In genomic region chr10:32413513-32413912, GRCh38 we compare ENCODE assay signal across 9 cellular contexts. TPM values are rescaled to one million over a fixed set of nuclear protein-coding genes. Genes with fewer than 3 reads are reported as not detected.
A peak's percentile ranks its signal among the peaks of the same experiment; 100 is the strongest.
DNase-seq lines count a peak whose midpoint lies in the region; ATAC-seq, FAIRE-seq and TF ChIP-seq lines count a peak whose summit lies in the region.
"Had no signal": no experiment of that assay in that cellular context is flagged by ENCODE, and none has a peak within 500 bp of the region (broad histone marks: within the 10 kb centered on the region; RNA-seq: fewer than 3 reads in every experiment).

No MANE protein-coding gene starts in this region.

- intact Hi-C loops in endothelial cell of umbilical vein (cut with micrococcal nuclease) (loop anchor here (5.0 kb wide), 1 partner anchor 36 kb away; no protein-coding TSS in a partner anchor), Right ventricle myocardium inferior (cut with DNase I) (no loop called here)

- BruUV-seq in endothelial cell of umbilical vein (replicated peaks; lab: Mats Ljungman, UMichigan): no TSS peak

- H3K4me2 ChIP-seq in endothelial cell of umbilical vein (ENCODE audit: insufficient read depth, low read length): no peak overlapping the region

- no peaks in the 10 kb centered on the region for H3K79me2 ChIP-seq in endothelial cell of umbilical vein (ENCODE audit: control insufficient read depth, insufficient read depth, low read length)

- H3K27me3 ChIP-seq in endothelial cell of umbilical vein (ENCODE audit: control insufficient read depth in 2 of 2, insufficient read depth in 2 of 2, low read length in 2 of 2): peaks cover 0 to 2% of the 10 kb centered on the region in 2 experiments
- H3K27me3 ChIP-seq: heart left ventricle had no signal

- no peak overlapping the region for H3K4me3 ChIP-seq in endothelial cell of umbilical vein (replicated peaks in 1 of 3; ENCODE audit: insufficient read depth in 1 of 3, low read depth in 1 of 3, low read length in 3 of 3)
- H3K4me3 ChIP-seq: heart left ventricle had no signal

- dilution Hi-C loops in endothelial cell of umbilical vein (cut with MboI; ENCODE audit: extremely low pct_ligation_motif_present, low sequenced_read_pairs): no loop called here

- POLR2A ChIA-PET in endothelial cell of umbilical vein (lab: Charles Lee): no interaction called here

- FAIRE-seq in endothelial cell of umbilical vein (lab: Jason Lieb, UNC): peak; percentile 72

- H3K36me3 ChIP-seq in endothelial cell of umbilical vein (ENCODE audit: control insufficient read depth in 2 of 2, extremely low read depth in 1 of 2, insufficient read depth in 2 of 2, low read length in 2 of 2): no peaks in the 10 kb centered on the region
- H3K36me3 ChIP-seq: heart left ventricle had no signal

- no peak for TF ChIP-seq CTCF in endothelial cell of umbilical vein (IDR thresholded peaks at IDR 0.05; ENCODE audit: extremely low read depth in 1 of 2, insufficient read depth in 1 of 2, low read depth in 1 of 2, low read length in 2 of 2)

- CTCF ChIA-PET in endothelial cell of umbilical vein (lab: Charles Lee): no interaction called here

- peak; percentile 79 for DNase-seq in EL
- DNase-seq in T-helper 22 cell (ENCODE audit: low read depth): peak; percentile 10
- peak; percentile 49 for DNase-seq in endothelial cell of umbilical vein (ENCODE audit: low read depth, low spot score)
- peak; percentile 69 for DNase-seq in stimulated activated CD4-positive, alpha-beta T cell treated with anti-CD3 and anti-CD28 coated beads, Interleukin-15, amount 100 ng/mL, for 24 hours
- DNase-seq in Right ventricle myocardium inferior (ENCODE audit: missing footprints): no peak
- DNase-seq in 8988T: no peak
- DNase-seq: heart left ventricle had no signal

- no peak for ATAC-seq in Right ventricle myocardium inferior
- ATAC-seq in HG03097 (IDR thresholded peaks at IDR 0.05; ENCODE audit: low FRiP score, unreplicated experiment): no peak
- no peak for ATAC-seq in HG02938 (IDR thresholded peaks at IDR 0.05; ENCODE audit: unreplicated experiment)

- no peak for TF ChIP-seq POLR2A in endothelial cell of umbilical vein (IDR thresholded peaks at IDR 0.05; ENCODE audit: low read depth, low read length)

- peak overlapping the region; percentile 75 for H2AFZ ChIP-seq in endothelial cell of umbilical vein (ENCODE audit: low read depth, low read length)

- no peaks in the 10 kb centered on the region for H4K20me1 ChIP-seq in endothelial cell of umbilical vein (replicated peaks; ENCODE audit: control insufficient read depth, extremely low read depth, insufficient read depth, low read length)

- no peaks in the 10 kb centered on the region for H3K9me3 ChIP-seq in endothelial cell of umbilical vein (replicated peaks; ENCODE audit: control insufficient read depth, insufficient read depth, low read length)
- H3K9me3 ChIP-seq: heart left ventricle had no signal

- H3K9ac ChIP-seq in endothelial cell of umbilical vein (replicated peaks; ENCODE audit: extremely low read depth, insufficient read depth, low read length): no peak overlapping the region

- H3K27ac ChIP-seq in endothelial cell of umbilical vein (ENCODE audit: insufficient read depth, low read depth, low read length): peak overlapping the region; percentile 24

- no peaks in the 10 kb centered on the region for H3K9me1 ChIP-seq in endothelial cell of umbilical vein (replicated peaks; ENCODE audit: control insufficient read depth, extremely low read depth, insufficient read depth, low read length)

- H3K4me1 ChIP-seq in endothelial cell of umbilical vein (ENCODE audit: control insufficient read depth, extremely low read depth, insufficient read depth, low read length): peaks cover 24% of the 10 kb centered on the region

TF ChIP-seq in endothelial cell of umbilical vein, 7 proteins besides CTCF, POLR2A, EP300 and RAD21:
- TF ChIP-seq FOS (IDR thresholded peaks at IDR 0.05; ENCODE audit: borderline replicate concordance, insufficient read depth, low read length) (peak; percentile 57), EZH2 (IDR thresholded peaks at IDR 0.05; ENCODE audit: borderline replicate concordance, low read depth, low read length, severe bottlenecking) (no peak), POLR2AphosphoS5 (IDR thresholded peaks at IDR 0.05; ENCODE audit: insufficient read depth, low read depth, low read length) (no peak)

RNA-seq across cellular contexts. Expression of gene CCDC7, which starts 32.4 kb away (rescaled TPM):
- total RNA-seq in endothelial cell of umbilical vein (6.6 and 8.2 TPM in 2 replicates), Right ventricle myocardium inferior (22.2 TPM)
- polyA plus RNA-seq in endothelial cell of umbilical vein: 0.30 and 0.35 TPM in 2 replicates
- 0.26 and 0.59 TPM in 2 replicates for polyA plus RNA-seq in endothelial cell of umbilical vein (2011; cell fraction: cytosol; rRNA removed)
- 3.8 and 4.5 TPM in 2 replicates for polyA plus RNA-seq in endothelial cell of umbilical vein (2011; cell fraction: nucleus; rRNA removed)
- polyA plus RNA-seq in endothelial cell of umbilical vein (2012): 1.1 and 1.3 TPM in 2 replicates
- polyA minus RNA-seq in endothelial cell of umbilical vein: 0.92 and 1.9 TPM in 2 replicates
- polyA minus RNA-seq in endothelial cell of umbilical vein (2011; cell fraction: cytosol; rRNA and poly(A)+ RNA removed): 1.8 TPM
- polyA minus RNA-seq in endothelial cell of umbilical vein (2011; cell fraction: nucleus; rRNA and poly(A)+ RNA removed): 8.9 and 15.7 TPM in 2 replicates

Comparison
In these comparisons a context has a peak if more than half of its experiments do, and no peak if none do; other contexts are left out.
1. DNase-seq: peak in EL (single experiment), T-helper 22 cell (single experiment), endothelial cell of umbilical vein (single experiment) and stimulated activated CD4-positive, alpha-beta T cell treated with anti-CD3 and anti-CD28 coated beads, Interleukin-15, amount 100 ng/mL, for 24 hours (single experiment); none in Right ventricle myocardium inferior (single experiment) and 8988T (single experiment).